In genomic region chr13:37127706-37128241, GRCh38 we compare ENCODE assay signal across 10 cellular contexts. TPM values are rescaled to one million over a fixed set of nuclear protein-coding genes. Genes with fewer than 3 reads are reported as not detected.
DNase-seq lines count a peak whose midpoint lies in the region; ATAC-seq and TF ChIP-seq lines count a peak whose summit lies in the region.
"Had no signal": no experiment of that assay in that cellular context is flagged by ENCODE, and none has a peak within 500 bp of the region (broad histone marks: within the 10 kb centered on the region; RNA-seq: fewer than 3 reads in every experiment).

No MANE protein-coding gene starts in this region.

- intact Hi-C loops in lower lobe of right lung (cut with DNase I), result no loop called here

- peak; percentile 71 for DNase-seq in LHCN-M2 (ENCODE audit: low read depth)
- DNase-seq in coronary artery (ENCODE audit: low spot score), result no peak
- no peak for DNase-seq in lower lobe of right lung
- DNase-seq in stromal cell of bone marrow (ENCODE audit: low read depth), result peak; percentile 81
- DNase-seq in activated effector memory CD4-positive, alpha-beta T cell treated with Interleukin-2 at 50 U/mL for 16 hours, result no peak
- DNase-seq in germinal center (ENCODE audit: low spot score), result no peak
- no peak for DNase-seq in stimulated activated CD4-positive, alpha-beta T cell treated with anti-CD3 and anti-CD28 coated beads, Interleukin-12 subunit alpha, Interleukin-12 subunit beta, amount 100 ng/mL, for 4 hours
- no peak for DNase-seq in activated CD8-positive, alpha-beta memory T cell treated with anti-CD3 and anti-CD28 coated beads, Interleukin-2, amount 50 U/mL, for 4 hours
- DNase-seq: naive thymus-derived CD4-positive, alpha-beta T cell; stimulated activated CD8-positive, alpha-beta memory T cell treated with anti-CD3 and anti-CD28 coated beads, Interleukin-4, amount 100 ng/mL, for 48 hours had no signal

- H3K36me3 ChIP-seq in lower lobe of right lung, result no peaks in the 10 kb centered on the region

- peaks cover 5% of the 10 kb centered on the region for H3K4me1 ChIP-seq in lower lobe of right lung

- H3K27me3 ChIP-seq in lower lobe of right lung (ENCODE audit: low read depth), result no peaks in the 10 kb centered on the region

- TF ChIP-seq CTCF in coronary artery (IDR thresholded peaks at IDR 0.05) (no peak), lower lobe of right lung (IDR thresholded peaks at IDR 0.05) (no peak)

- ATAC-seq in lower lobe of right lung, result peak; percentile 47 to 56
- ATAC-seq: naive thymus-derived CD4-positive, alpha-beta T cell had no signal

- peak overlapping the region; percentile 12 for H3K4me3 ChIP-seq in coronary artery
- H3K4me3 ChIP-seq in lower lobe of right lung, result no peak overlapping the region

- H3K9me3 ChIP-seq in lower lobe of right lung, result no peaks in the 10 kb centered on the region

- H3K27ac ChIP-seq in coronary artery (peak overlapping the region; percentile 61 to 68), lower lobe of right lung (peak overlapping the region; percentile 28)

RNA-seq across cellular contexts. Expression of gene CSNK1A1L, which starts 22.3 kb away (rescaled TPM):
- total RNA-seq in LHCN-M2 (2014; rRNA removed) (not detected in 2 replicates), lower lobe of right lung (not detected)
- not detected for polyA plus RNA-seq in LHCN-M2 (2012)
- total RNA-seq: naive thymus-derived CD4-positive, alpha-beta T cell had no signal
- polyA plus RNA-seq: naive thymus-derived CD4-positive, alpha-beta T cell had no signal

Comparison
In these comparisons a context has a peak if more than half of its experiments do, and no peak if none do; other contexts are left out.
1. DNase-seq: peak in LHCN-M2 (single experiment) and stromal cell of bone marrow (single experiment); none in coronary artery (single experiment), lower lobe of right lung (single experiment), activated effector memory CD4-positive, alpha-beta T cell treated with Interleukin-2 at 50 U/mL for 16 hours (single experiment), germinal center (single experiment), stimulated activated CD4-positive, alpha-beta T cell treated with anti-CD3 and anti-CD28 coated beads, Interleukin-12 subunit alpha, Interleukin-12 subunit beta, amount 100 ng/mL, for 4 hours (single experiment) and activated CD8-positive, alpha-beta memory T cell treated with anti-CD3 and anti-CD28 coated beads, Interleukin-2, amount 50 U/mL, for 4 hours (single experiment).